In the genomic region with DNA sequence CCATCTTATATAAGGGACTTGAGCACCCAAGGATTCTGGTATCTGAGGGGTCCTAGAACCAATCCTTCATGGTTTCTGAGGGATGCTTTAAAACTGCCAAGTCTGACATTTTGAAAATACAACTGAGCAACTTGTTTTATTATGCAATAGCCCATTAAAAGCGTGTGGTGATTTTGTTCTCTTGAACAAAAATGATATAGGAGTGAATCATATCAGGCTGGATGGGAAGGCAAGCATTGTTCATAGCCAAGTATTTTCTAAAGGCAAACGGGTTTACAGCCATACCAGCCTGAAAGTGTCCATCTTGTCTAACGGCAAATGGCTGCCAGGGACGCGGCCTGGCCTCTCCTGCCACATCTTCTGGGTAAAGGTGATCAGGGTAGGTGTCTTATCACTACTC, we compare ENCODE assay signal across 21 cellular contexts. TPM values are rescaled to one million over a fixed set of nuclear protein-coding genes. Genes with fewer than 3 reads are reported as not detected.
DNase-seq lines count a peak whose midpoint lies in the region; ATAC-seq, FAIRE-seq and TF ChIP-seq lines count a peak whose summit lies in the region.
"Had no signal": no experiment of that assay in that cellular context is flagged by ENCODE, and none has a peak within 500 bp of the region (broad histone marks: within the 10 kb centered on the region; RNA-seq: fewer than 3 reads in every experiment).

No MANE protein-coding gene starts in this region.

- H3K4me2 ChIP-seq in IMR-90 (ENCODE audit: low read depth, low read length) (no peak overlapping the region), keratinocyte (ENCODE audit: control insufficient read depth, extremely low read depth, insufficient read depth, low read depth, low read length) (peak overlapping the region; percentile 5)

- TF ChIP-seq CTCF in IMR-90 (conservative IDR thresholded peaks at IDR 0.05; ENCODE audit: low read depth, low read length) (no peak), cardiac fibroblast (IDR thresholded peaks at IDR 0.05; ENCODE audit: low read depth, low read length) (no peak), keratinocyte (optimal IDR thresholded peaks at IDR 0.05 in 1 of 3, IDR thresholded peaks at IDR 0.05 in 1 of 3, conservative IDR thresholded peaks at IDR 0.05 in 1 of 3; ENCODE audit: extremely low read depth in 1 of 3, insufficient read depth in 2 of 3, low read length in 3 of 3) (no peak)

- H3K4ac ChIP-seq in IMR-90 (ENCODE audit: low read depth, low read length), result no peak overlapping the region

- FAIRE-seq in keratinocyte (lab: Jason Lieb, UNC), result no peak

- peak; percentile 21 for DNase-seq in AG08396 (ENCODE audit: low spot score)
- DNase-seq in IMR-90, result peak; percentile 79
- peak; percentile 70 to 88 for DNase-seq in cardiac fibroblast (ENCODE audit: low read depth in 2 of 2)
- DNase-seq in keratinocyte (ENCODE audit: low read depth, low spot score), result no peak
- DNase-seq in amygdala (lab: John Stamatoyannopoulos, UW), result no peak
- no peak for DNase-seq in DMS153 treated with DMSO at 0.1 percent for 48 hours (lab: John Stamatoyannopoulos, UW; ENCODE audit: unreplicated experiment)
- no peak for DNase-seq in DMS114 treated with DMSO at 0.1 percent for 48 hours (lab: John Stamatoyannopoulos, UW; ENCODE audit: unreplicated experiment)
- DNase-seq: activated CD4-positive, alpha-beta memory T cell treated with anti-CD3 and anti-CD28 coated beads for 36 hours; activated naive CD4-positive, alpha-beta T cell treated with anti-CD3 and anti-CD28 coated beads for 36 hours; CD4-positive, alpha-beta T cell; cortex of kidney; DMS79 treated with DMSO at 0.1 percent for 48 hours; left ventricle myocardium inferior; NCI-H1105 treated with DMSO at 0.1 percent for 48 hours; NCI-H2107; NCI-H526; SHP77 treated with DMSO at 0.1 percent for 48 hours; stimulated activated CD4-positive, alpha-beta T cell treated with anti-CD3 and anti-CD28 coated beads, Interleukin-4, amount 100 ng/mL, for 24 hours; T-helper 1 cell; upper lobe of right lung had no signal

- H3K79me1 ChIP-seq in IMR-90 (ENCODE audit: low read depth in 1 of 2, low read length in 2 of 2), result peaks cover 2 to 15% of the 10 kb centered on the region in 2 experiments; a peak in 3 of 4 replicates

- peaks cover 12% of the 10 kb centered on the region for H3K36me3 ChIP-seq in IMR-90 (ENCODE audit: control insufficient read depth, insufficient read depth, low read length)
- peaks cover 8 to 15% of the 10 kb centered on the region in 2 experiments for H3K36me3 ChIP-seq in keratinocyte (ENCODE audit: control insufficient read depth in 2 of 2, extremely low read depth in 1 of 2, insufficient read depth in 2 of 2, low read length in 2 of 2)

- no peak for TF ChIP-seq RAD21 in IMR-90 (IDR thresholded peaks at IDR 0.05; ENCODE audit: low read length)

- H2AK9ac ChIP-seq in IMR-90 (replicated peaks; ENCODE audit: low read depth, low read length, poor library complexity), result no peak overlapping the region

- no peak overlapping the region for H2AK5ac ChIP-seq in IMR-90 (ENCODE audit: low read depth, low read length)

- POLR2A ChIA-PET in IMR-90 (lab: Charles Lee; ENCODE audit: unreplicated experiment), result no interaction called here

- H3K23ac ChIP-seq in IMR-90 (ENCODE audit: low read depth, low read length), result no peak overlapping the region

- no peak overlapping the region for H2AFZ ChIP-seq in IMR-90 (replicated peaks; ENCODE audit: low read length, poor library complexity)
- peak overlapping the region; percentile 21 for H2AFZ ChIP-seq in keratinocyte (ENCODE audit: control insufficient read depth, low read length)

- H4K91ac ChIP-seq in IMR-90 (ENCODE audit: insufficient read depth, low read depth, low read length), result no peak overlapping the region

- no peak overlapping the region for H2BK120ac ChIP-seq in IMR-90 (ENCODE audit: low read depth, low read length)

- BruUV-seq in IMR-90 (replicated peaks; lab: Mats Ljungman, UMichigan), result no TSS peak

- H3K27me3 ChIP-seq in IMR-90 (ENCODE audit: control insufficient read depth, insufficient read depth, low read length) (no peaks in the 10 kb centered on the region), keratinocyte (ENCODE audit: control insufficient read depth, extremely low read depth, insufficient read depth, low read length) (no peaks in the 10 kb centered on the region)
- H3K27me3 ChIP-seq: upper lobe of right lung had no signal

- H3K4me1 ChIP-seq in IMR-90 (ENCODE audit: control insufficient read depth, insufficient read depth, low read length) (peaks cover 7% of the 10 kb centered on the region), keratinocyte (ENCODE audit: control insufficient read depth, extremely low read depth, insufficient read depth, low read length) (peaks cover 24% of the 10 kb centered on the region)
- H3K4me1 ChIP-seq: left ventricle myocardium inferior, upper lobe of right lung had no signal

- H3K56ac ChIP-seq in IMR-90 (ENCODE audit: extremely low read depth, insufficient read depth, low read length), result no peak overlapping the region

- no peaks in the 10 kb centered on the region for H3K9me3 ChIP-seq in IMR-90 (ENCODE audit: control insufficient read depth, insufficient read depth, low read length)
- H3K9me3 ChIP-seq in keratinocyte (ENCODE audit: control insufficient read depth, low read depth, low read length), result no peaks in the 10 kb centered on the region
- H3K9me3 ChIP-seq: upper lobe of right lung had no signal

- H4K8ac ChIP-seq in IMR-90 (ENCODE audit: low read depth in 2 of 2, low read length in 2 of 2), result no peak overlapping the region

- H3K9ac ChIP-seq in IMR-90 (ENCODE audit: low read depth, low read length) (no peak overlapping the region), keratinocyte (ENCODE audit: control insufficient read depth, extremely low read depth, insufficient read depth, low read length) (peak overlapping the region; percentile 14)

- dilution Hi-C loops in IMR-90 (cut with HindIII; ENCODE audit: low sequenced_read_pairs, unreplicated experiment), result no loop called here
- dilution Hi-C loops in keratinocyte (cut with MboI; ENCODE audit: extremely low pct_ligation_motif_present, low sequenced_read_pairs), result no loop called here

- intact Hi-C loops in IMR-90 (cut with micrococcal nuclease), result no loop called here

- no peaks in the 10 kb centered on the region for H4K20me1 ChIP-seq in IMR-90 (ENCODE audit: insufficient read depth, low read length)
- H4K20me1 ChIP-seq in keratinocyte (ENCODE audit: control insufficient read depth, extremely low read depth, insufficient read depth, low read length), result no peaks in the 10 kb centered on the region

- no peak overlapping the region for H3K18ac ChIP-seq in IMR-90 (ENCODE audit: low read depth, low read length)

- TF ChIP-seq POLR2A in IMR-90 (IDR thresholded peaks at IDR 0.05; ENCODE audit: low read depth, low read length), result no peak

- H3K14ac ChIP-seq in IMR-90 (replicated peaks; ENCODE audit: low read depth, low read length), result no peak overlapping the region

- in situ Hi-C loops in IMR-90 (cut with MboI; ENCODE audit: low sequenced_read_pairs), result no loop called here

- ATAC-seq in IMR-90 (ENCODE audit: low read depth), result peak; percentile 49
- no peak for ATAC-seq in HG03442 (IDR thresholded peaks at IDR 0.05; ENCODE audit: unreplicated experiment)
- ATAC-seq: upper lobe of right lung had no signal

- CTCF ChIA-PET in IMR-90 (lab: Yijun Ruan, JAX), result no interaction called here

- WGBS in IMR-90 (ENCODE audit: extremely low coverage in 2 of 2, insufficient read length in 1 of 2), 2 experiments, result no CpG with 5 or more reads among the region's 5 CpGs

- no peak overlapping the region for H2BK15ac ChIP-seq in IMR-90 (ENCODE audit: low read depth, low read length)

- H3K4me3 ChIP-seq in IMR-90 (ENCODE audit: insufficient read depth, low read depth, low read length), result no peak overlapping the region
- H3K4me3 ChIP-seq in cardiac fibroblast (replicated peaks in 1 of 2; ENCODE audit: low read depth in 2 of 2, low read length in 2 of 2), result no peak overlapping the region
- H3K4me3 ChIP-seq in keratinocyte (ENCODE audit: control insufficient read depth in 2 of 3, extremely low read depth in 1 of 3, insufficient read depth in 2 of 3, low read depth in 1 of 3, low read length in 3 of 3), result no peak overlapping the region
- H3K4me3 ChIP-seq: left ventricle myocardium inferior, upper lobe of right lung had no signal

- H2BK20ac ChIP-seq in IMR-90 (ENCODE audit: low read depth, low read length), result no peak overlapping the region

- H3K9me1 ChIP-seq in IMR-90 (ENCODE audit: insufficient read depth, low read length), result peaks cover 4% of the 10 kb centered on the region; the same call in 1 of the 2 replicates
- no peaks in the 10 kb centered on the region for H3K9me1 ChIP-seq in keratinocyte (ENCODE audit: control insufficient read depth, extremely low read depth, insufficient read depth, low read length)

- H3K27ac ChIP-seq in IMR-90 (ENCODE audit: insufficient read depth, low read length), result no peak overlapping the region
- peak overlapping the region; percentile 35 for H3K27ac ChIP-seq in keratinocyte (ENCODE audit: control insufficient read depth, insufficient read depth, low read length)
- H3K27ac ChIP-seq: left ventricle myocardium inferior, upper lobe of right lung had no signal

- no peak overlapping the region for H2BK5ac ChIP-seq in IMR-90 (ENCODE audit: low read depth, low read length, poor library complexity, severe bottlenecking)

- H4K5ac ChIP-seq in IMR-90 (ENCODE audit: low read depth, low read length), result no peak overlapping the region

- H3K79me2 ChIP-seq in keratinocyte (ENCODE audit: control insufficient read depth, insufficient read depth, low read length), result no peaks in the 10 kb centered on the region

RNA-seq across cellular contexts. Expression of a gene that starts 23.4 kb away (rescaled TPM):
- 12.4 and 13.1 TPM in 2 replicates for total RNA-seq in IMR-90 (2012; rRNA removed)
- polyA plus RNA-seq in IMR-90 (2012; rRNA removed) (18.0 and 19.0 TPM in 2 replicates), keratinocyte (27.6 to 46.0 TPM (median 32.4 TPM) in 3 replicates)
- polyA plus RNA-seq in IMR-90 (2012; cell fraction: cytosol; rRNA removed), result 6.4 and 12.3 TPM in 2 replicates
- polyA plus RNA-seq in IMR-90 (2012; cell fraction: nucleus; rRNA removed; ENCODE audit: low replicate concordance), result 3.0 and 6.7 TPM in 2 replicates
- polyA plus RNA-seq in keratinocyte (2011; ENCODE audit: low read depth), result 56.8 TPM
- 39.0 and 54.1 TPM in 2 replicates for polyA plus RNA-seq in keratinocyte (2011; cell fraction: cytosol; rRNA removed)
- polyA plus RNA-seq in keratinocyte (2011; cell fraction: nucleus; rRNA removed), result 32.5 and 36.8 TPM in 2 replicates
- 24.5 and 26.3 TPM in 2 replicates for polyA plus RNA-seq in keratinocyte (2012; ENCODE audit: low replicate concordance)
- polyA minus RNA-seq in keratinocyte, result 10.6 to 14.9 TPM (median 14.4 TPM) in 3 replicates
- polyA minus RNA-seq in keratinocyte (2011; cell fraction: cytosol; rRNA and poly(A)+ RNA removed), result 15.2 TPM
- 4.0 and 8.5 TPM in 2 replicates for polyA minus RNA-seq in keratinocyte (2011; cell fraction: nucleus; rRNA and poly(A)+ RNA removed)

RNA-seq across cellular contexts. Expression of a gene that starts 31.9 kb away (rescaled TPM):
- total RNA-seq in IMR-90 (2012; rRNA removed), result 0.54 and 1.1 TPM in 2 replicates
- polyA plus RNA-seq in IMR-90 (2012; rRNA removed) (0.26 and 0.29 TPM in 2 replicates), keratinocyte (0.08 to 0.20 TPM in 2 of 3 replicates, not detected in the other)
- 0.04 and 0.05 TPM in 2 replicates for polyA plus RNA-seq in IMR-90 (2012; cell fraction: cytosol; rRNA removed)
- polyA plus RNA-seq in IMR-90 (2012; cell fraction: nucleus; rRNA removed; ENCODE audit: low replicate concordance), result 0.15 TPM in 1 of 2 replicates, not detected in the other
- polyA plus RNA-seq in keratinocyte (2011; ENCODE audit: low read depth), result not detected
- polyA plus RNA-seq in keratinocyte (2011; cell fraction: cytosol; rRNA removed), result 0.05 and 0.09 TPM in 2 replicates
- not detected in 2 replicates for polyA plus RNA-seq in keratinocyte (2011; cell fraction: nucleus; rRNA removed)
- polyA plus RNA-seq in keratinocyte (2012; ENCODE audit: low replicate concordance), result 0.10 TPM in 1 of 2 replicates, not detected in the other
- polyA minus RNA-seq in keratinocyte, result 0.26 TPM in 1 of 3 replicates, not detected in the others
- not detected for polyA minus RNA-seq in keratinocyte (2011; cell fraction: cytosol; rRNA and poly(A)+ RNA removed)
- not detected in 2 replicates for polyA minus RNA-seq in keratinocyte (2011; cell fraction: nucleus; rRNA and poly(A)+ RNA removed)
- total RNA-seq: left ventricle myocardium inferior, upper lobe of right lung had no signal

RNA-seq across cellular contexts. Expression of a gene that starts 48.0 kb away (rescaled TPM):
- total RNA-seq in IMR-90 (2012; rRNA removed), result 41.0 and 51.9 TPM in 2 replicates
- polyA plus RNA-seq in IMR-90 (2012; rRNA removed) (15.5 and 18.7 TPM in 2 replicates), keratinocyte (6.7 to 19.1 TPM (median 9.9 TPM) in 3 replicates)
- 5.5 and 9.5 TPM in 2 replicates for polyA plus RNA-seq in IMR-90 (2012; cell fraction: cytosol; rRNA removed)
- polyA plus RNA-seq in IMR-90 (2012; cell fraction: nucleus; rRNA removed; ENCODE audit: low replicate concordance), result 6.7 and 28.2 TPM in 2 replicates
- polyA plus RNA-seq in keratinocyte (2011; ENCODE audit: low read depth), result 22.5 TPM
- polyA plus RNA-seq in keratinocyte (2011; cell fraction: cytosol; rRNA removed), result 10.4 and 12.8 TPM in 2 replicates
- 14.5 and 15.4 TPM in 2 replicates for polyA plus RNA-seq in keratinocyte (2011; cell fraction: nucleus; rRNA removed)
- polyA plus RNA-seq in keratinocyte (2012; ENCODE audit: low replicate concordance), result 18.5 and 18.8 TPM in 2 replicates
- polyA minus RNA-seq in keratinocyte, result 3.6 to 9.4 TPM (median 6.0 TPM) in 3 replicates
- polyA minus RNA-seq in keratinocyte (2011; cell fraction: cytosol; rRNA and poly(A)+ RNA removed), result 4.0 TPM
- 2.1 and 5.4 TPM in 2 replicates for polyA minus RNA-seq in keratinocyte (2011; cell fraction: nucleus; rRNA and poly(A)+ RNA removed)

Comparison
In these comparisons a context has a peak if more than half of its experiments do, and no peak if none do; other contexts are left out.
1. DNase-seq: peak in AG08396 (single experiment), IMR-90 (single experiment) and cardiac fibroblast (2 of 2); none in keratinocyte (single experiment), amygdala (0 of 56), DMS153 treated with DMSO at 0.1 percent for 48 hours (single experiment) and DMS114 treated with DMSO at 0.1 percent for 48 hours (single experiment).